18 cellular contexts compared by ENCODE assay signal in genomic region chr1:61839702-61840101, GRCh38.
DNase-seq lines count a peak whose midpoint lies in the region; ATAC-seq and TF ChIP-seq lines count a peak whose summit lies in the region.
"Had no signal": no experiment of that assay in that cellular context is flagged by ENCODE, and none has a peak within 500 bp of the region (broad histone marks: within the 10 kb centered on the region; RNA-seq: fewer than 3 reads in every experiment).

No MANE protein-coding gene starts in this region.

- H3K36me3 ChIP-seq in ascending aorta, result no peaks in the 10 kb centered on the region
- H3K36me3 ChIP-seq in adrenal gland (replicated peaks in 1 of 2), result no peaks in the 10 kb centered on the region
- H3K36me3 ChIP-seq: heart right ventricle had no signal

- no peak for TF ChIP-seq POLR2A in adrenal gland (IDR thresholded peaks at IDR 0.05)

- H4K91ac ChIP-seq in H9 (ENCODE audit: insufficient read length, low read depth, low read length), result no peak overlapping the region

- H3T11ph ChIP-seq in H9 (ENCODE audit: low read length), result no peak overlapping the region

- H2BK15ac ChIP-seq in H9 (ENCODE audit: low read depth, low read length), result no peak overlapping the region

- no peak overlapping the region for H3K23ac ChIP-seq in H9 (ENCODE audit: insufficient read length, low read depth, low read length)

- no peak overlapping the region for H2AFZ ChIP-seq in H9 (ENCODE audit: low read length)

- no peaks in the 10 kb centered on the region for H4K20me1 ChIP-seq in H9 (ENCODE audit: control insufficient read depth, insufficient read depth, insufficient read length)

- no peak overlapping the region for H3K56ac ChIP-seq in H9 (ENCODE audit: insufficient read length, low read depth, low read length)

- peaks cover 3 to 8% (median 4%) of the 10 kb centered on the region in 3 experiments for H3K36me3 Mint-ChIP-seq in H9 (ENCODE audit: insufficient read depth in 1 of 3, low read depth in 3 of 3)
- no peaks in the 10 kb centered on the region for H3K36me3 Mint-ChIP-seq in stimulated activated effector memory CD8-positive, alpha-beta T cell treated with anti-CD3 and anti-CD28 coated beads, Interleukin-12 subunit alpha, Interleukin-12 subunit beta, amount 100 ng/mL, for 72 hours

- no peaks in the 10 kb centered on the region for H3K27me3 Mint-ChIP-seq in H9 (ENCODE audit: low read depth)
- H3K27me3 Mint-ChIP-seq: dendritic cell treated with granulocyte-macrophage colony-stimulating factor and Interleukin-4, amounts not matched to agents 40 ng/mL and 50 ng/mL, for 4 days had no signal

- no peak overlapping the region for H2AK5ac ChIP-seq in H9 (ENCODE audit: insufficient read length, low read length)

- intact Hi-C loops in ascending aorta (cut with DNase I), result loop anchor here (5.0 to 10.0 kb wide), 2 partner anchors 97 to 235 kb away; partner anchors contain the start of gene PATJ
- intact Hi-C loops in adrenal gland (cut with DNase I), result loop anchor here in 1 of 2 donors (10.0 kb wide), 1 partner anchor 795 kb away; no protein-coding TSS in a partner anchor

- H3K9me3 Mint-ChIP-seq in H9, result peaks cover 3 to 4% of the 10 kb centered on the region in 2 experiments; a peak in 4 of 5 replicates
- H3K9me3 Mint-ChIP-seq in stimulated activated effector memory CD8-positive, alpha-beta T cell treated with anti-CD3 and anti-CD28 coated beads, Interleukin-12 subunit alpha, Interleukin-12 subunit beta, amount 100 ng/mL, for 72 hours, result no peaks in the 10 kb centered on the region
- H3K9me3 Mint-ChIP-seq: dendritic cell treated with granulocyte-macrophage colony-stimulating factor and Interleukin-4, amounts not matched to agents 40 ng/mL and 50 ng/mL, for 4 days had no signal

- peaks cover 5 to 7% of the 10 kb centered on the region in 2 experiments for H3K4me1 Mint-ChIP-seq in H9
- H3K4me1 Mint-ChIP-seq in stimulated activated effector memory CD8-positive, alpha-beta T cell treated with anti-CD3 and anti-CD28 coated beads, Interleukin-12 subunit alpha, Interleukin-12 subunit beta, amount 100 ng/mL, for 72 hours, result no peaks in the 10 kb centered on the region

- no peak overlapping the region for H3K9ac ChIP-seq in H9 (ENCODE audit: extremely low read depth, insufficient read length, low read length)

- no peak for ATAC-seq in stimulated activated effector memory CD8-positive, alpha-beta T cell treated with anti-CD3 and anti-CD28 coated beads, Interleukin-12 subunit alpha, Interleukin-12 subunit beta, amount 100 ng/mL, for 72 hours
- no peak for ATAC-seq in GM19035 (IDR thresholded peaks at IDR 0.05; ENCODE audit: unreplicated experiment)
- ATAC-seq: heart right ventricle had no signal

- WGBS in H9 (ENCODE audit: extremely low coverage, insufficient read length, low lambda C conversion rate), result no CpG with 5 or more reads among the region's 2 CpGs
- 26 to 36% (median 32%) methylated on average over 2 of the region's 2 CpGs for WGBS in adrenal gland, 4 donors

- no peak overlapping the region for H3K4me2 ChIP-seq in H9 (ENCODE audit: insufficient read depth, insufficient read length, low read length)

- H2BK120ac ChIP-seq in H9 (ENCODE audit: low read depth, low read length, poor library complexity, severe bottlenecking), result no peak overlapping the region

- H3K18ac ChIP-seq in H9 (ENCODE audit: insufficient read length, low read depth, low read length), result no peak overlapping the region

- no peaks in the 10 kb centered on the region for H3K23me2 ChIP-seq in H9 (ENCODE audit: insufficient read length, low read depth, low read length, poor library complexity, severe bottlenecking)

- H4K8ac ChIP-seq in H9 (replicated peaks; ENCODE audit: insufficient read length, low read depth, low read length), result no peak overlapping the region

- peak overlapping the region in 2 of 3 experiments; percentile 1 to 39; a peak in 1 of 7 replicates for H3K27ac Mint-ChIP-seq in H9
- H3K27ac Mint-ChIP-seq in stimulated activated effector memory CD8-positive, alpha-beta T cell treated with anti-CD3 and anti-CD28 coated beads, Interleukin-12 subunit alpha, Interleukin-12 subunit beta, amount 100 ng/mL, for 72 hours, result no peak overlapping the region
- H3K27ac Mint-ChIP-seq: dendritic cell treated with granulocyte-macrophage colony-stimulating factor and Interleukin-4, amounts not matched to agents 40 ng/mL and 50 ng/mL, for 4 days had no signal

- H3K27ac ChIP-seq in H9 (ENCODE audit: insufficient read length, low read depth, low read length) (no peak overlapping the region), ascending aorta (peak overlapping the region; percentile 82 to 95), adrenal gland (peak overlapping the region in 1 of 5 donors; percentile 36)
- H3K27ac ChIP-seq: heart right ventricle had no signal

- no peaks in the 10 kb centered on the region for H3K9me3 ChIP-seq in H9 (ENCODE audit: control insufficient read depth, low read depth, low read length)
- no peaks in the 10 kb centered on the region for H3K9me3 ChIP-seq in ascending aorta
- no peaks in the 10 kb centered on the region for H3K9me3 ChIP-seq in adrenal gland (replicated peaks in 1 of 3)
- H3K9me3 ChIP-seq: heart right ventricle had no signal

- H3K27me3 ChIP-seq in H9 (ENCODE audit: insufficient read depth, low read length) (no peaks in the 10 kb centered on the region), ascending aorta (no peaks in the 10 kb centered on the region), adrenal gland (no peaks in the 10 kb centered on the region)
- H3K27me3 ChIP-seq: heart right ventricle had no signal

- H3K4me3 ChIP-seq in ascending aorta (no peak overlapping the region), foreskin fibroblast (ENCODE audit: low read depth in 1 of 2, low read length in 2 of 2) (no peak overlapping the region), adrenal gland (no peak overlapping the region)
- H3K4me3 ChIP-seq: heart right ventricle had no signal

- no peak overlapping the region for H2BK20ac ChIP-seq in H9 (ENCODE audit: low read depth, low read length, poor library complexity, severe bottlenecking)

- H3K79me2 ChIP-seq in H9 (ENCODE audit: insufficient read depth, low read length), result no peaks in the 10 kb centered on the region

- no peak overlapping the region for H3K4me3 Mint-ChIP-seq in H9
- no peak overlapping the region for H3K4me3 Mint-ChIP-seq in stimulated activated effector memory CD8-positive, alpha-beta T cell treated with anti-CD3 and anti-CD28 coated beads, Interleukin-12 subunit alpha, Interleukin-12 subunit beta, amount 100 ng/mL, for 72 hours
- H3K4me3 Mint-ChIP-seq: dendritic cell treated with granulocyte-macrophage colony-stimulating factor and Interleukin-4, amounts not matched to agents 40 ng/mL and 50 ng/mL, for 4 days had no signal

- H4K5ac ChIP-seq in H9 (ENCODE audit: insufficient read length, low read depth, low read length), result no peak overlapping the region

- no peak for DNase-seq in H9
- no peak for DNase-seq in ascending aorta (ENCODE audit: low spot score in 2 of 2)
- DNase-seq in foreskin fibroblast, result peak; percentile 35 to 70
- peak; percentile 62 for DNase-seq in stromal cell of bone marrow (ENCODE audit: low read depth)
- DNase-seq in adrenal gland, result no peak
- no peak for DNase-seq in NCI-H510A treated with DMSO at 0.1 percent for 48 hours (lab: John Stamatoyannopoulos, UW)
- no peak for DNase-seq in stimulated activated effector memory CD8-positive, alpha-beta T cell treated with anti-CD3 and anti-CD28 coated beads, Interleukin-12 subunit alpha, Interleukin-12 subunit beta, amount 100 ng/mL, for 72 hours (ENCODE audit: low spot score in 2 of 2)
- DNase-seq: activated CD4-positive, alpha-beta T cell treated with anti-CD3 and anti-CD28 coated beads, Interleukin-2, amount 50 U/mL, for 1 hour; activated effector memory CD4-positive, alpha-beta T cell treated with Interleukin-2 at 50 U/mL for 16 hours; DMS79; heart right ventricle; Kasumi-1; NCI-H2107; OCI-M1; retina; T-helper 2 cell had no signal

- H2BK5ac ChIP-seq in H9 (ENCODE audit: insufficient read length, low read length), result no peak overlapping the region

- H3K4me1 ChIP-seq in H9 (ENCODE audit: insufficient read depth, low read length) (no peaks in the 10 kb centered on the region), ascending aorta (peaks cover 8 to 50% of the 10 kb centered on the region in 2 donors), adrenal gland (replicated peaks in 1 of 2) (peaks cover 9 to 22% of the 10 kb centered on the region in 2 donors)

- H3K79me1 ChIP-seq in H9 (ENCODE audit: insufficient read depth, low read depth, low read length, poor library complexity, severe bottlenecking), result no peaks in the 10 kb centered on the region

- no peak overlapping the region for H3K14ac ChIP-seq in H9 (ENCODE audit: insufficient read depth, low read length)

- TF ChIP-seq CTCF in H9 (conservative IDR thresholded peaks at IDR 0.05) (no peak), ascending aorta (IDR thresholded peaks at IDR 0.05) (no peak), foreskin fibroblast (IDR thresholded peaks at IDR 0.05; ENCODE audit: low read depth, low read length) (no peak), adrenal gland (IDR thresholded peaks at IDR 0.05) (no peak)

- H2BK12ac ChIP-seq in H9 (ENCODE audit: insufficient read length, low read depth, low read length), result no peak overlapping the region

- no peak overlapping the region for H3K4ac ChIP-seq in H9 (ENCODE audit: low read depth, low read length)

Comparison
In these comparisons a context has a peak if more than half of its experiments do, and no peak if none do; other contexts are left out.
1. DNase-seq: peak in foreskin fibroblast (2 of 2) and stromal cell of bone marrow (single experiment); none in H9 (single experiment), ascending aorta (0 of 2), adrenal gland (0 of 7), NCI-H510A treated with DMSO at 0.1 percent for 48 hours (single experiment) and stimulated activated effector memory CD8-positive, alpha-beta T cell treated with anti-CD3 and anti-CD28 coated beads, Interleukin-12 subunit alpha, Interleukin-12 subunit beta, amount 100 ng/mL, for 72 hours (0 of 2).